1 cellular context compared by ENCODE assay signal in the genomic region with DNA sequence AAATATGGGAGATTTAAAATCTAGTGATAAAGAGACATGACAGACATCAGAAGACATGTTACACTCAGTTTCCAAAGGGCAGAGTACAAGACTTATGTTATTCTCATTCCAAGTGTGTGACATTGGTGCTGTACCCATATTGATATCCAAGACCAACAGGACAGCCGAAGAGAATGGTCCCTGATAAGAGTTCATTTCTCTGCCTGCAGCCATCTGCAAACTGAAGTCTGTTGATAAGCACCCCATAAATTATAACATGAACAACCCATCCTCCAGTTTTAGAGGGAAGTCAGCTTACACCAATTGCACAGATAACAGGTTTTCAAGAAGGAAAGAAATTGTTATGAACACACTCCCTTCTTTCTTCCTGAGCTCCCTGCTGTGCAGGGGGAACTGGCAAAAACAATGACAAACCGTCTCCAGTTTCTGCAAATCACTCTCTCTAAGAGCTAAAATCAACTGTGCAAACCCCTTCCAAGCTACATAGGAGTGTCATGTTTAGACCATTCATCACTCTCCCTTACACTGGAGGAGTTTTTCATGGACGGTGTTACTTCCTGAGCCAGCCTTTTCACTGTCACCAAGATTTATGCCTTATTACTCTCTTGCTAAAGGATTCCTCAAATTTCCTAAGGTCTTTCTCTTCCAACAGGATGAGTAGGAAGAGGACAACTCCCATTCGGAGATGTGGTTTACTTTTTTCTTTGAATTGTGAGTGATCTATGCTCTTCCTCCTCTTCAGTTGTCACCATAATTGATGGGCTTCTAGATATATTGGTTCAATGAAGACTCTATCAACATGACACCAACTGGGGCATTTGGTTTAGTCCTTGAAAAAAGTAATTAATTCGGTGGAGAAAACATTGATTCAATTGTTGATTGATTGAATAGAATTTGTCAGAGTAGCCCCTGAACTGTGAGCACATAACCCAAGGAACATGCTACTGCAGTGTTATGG.
A peak's percentile ranks its signal among the peaks of the same experiment; 100 is the strongest.
TF ChIP-seq lines count a peak whose summit lies in the region.

No MANE protein-coding gene starts in this region.

TF ChIP-seq in K562, 482 proteins besides CTCF, POLR2A, EP300 and RAD21 (continued from another document and continues in another):
- peak; percentile 77; the same call in 1 of the 2 replicates for TF ChIP-seq ZBTB2 (IDR thresholded peaks at IDR 0.05)
- TF ChIP-seq SMAD1 (IDR thresholded peaks at IDR 0.05; ENCODE audit: low read depth, low read length, partially characterized antibody) = peak; percentile 93
- no peak for TF ChIP-seq ZNF551 (CRISPR knock-in tag; IDR thresholded peaks at IDR 0.05)
- TF ChIP-seq ZNF280B (CRISPR knock-in tag; IDR thresholded peaks at IDR 0.05) = no peak
- no peak for TF ChIP-seq ZNF184 (CRISPR knock-in tag; IDR thresholded peaks at IDR 0.05)
- TF ChIP-seq LARP7 (IDR thresholded peaks at IDR 0.05) = no peak
- TF ChIP-seq ZC3H11A (IDR thresholded peaks at IDR 0.05; ENCODE audit: low read depth, low read length) = no peak
- TF ChIP-seq TAF15 (IDR thresholded peaks at IDR 0.05; ENCODE audit: low read depth, low read length) = no peak
- TF ChIP-seq PTBP1 (IDR thresholded peaks at IDR 0.05; ENCODE audit: low read depth, low read length) = no peak
- TF ChIP-seq ASH1L (IDR thresholded peaks at IDR 0.05; ENCODE audit: borderline replicate concordance, low read depth, partially characterized antibody) = no peak
- peak; percentile 67; the same call in 1 of the 2 replicates for TF ChIP-seq CBX5 (IDR thresholded peaks at IDR 0.05; ENCODE audit: borderline replicate concordance, low read depth)
- no peak for TF ChIP-seq ZNF263 (CRISPR knock-in tag; IDR thresholded peaks at IDR 0.05; ENCODE audit: borderline replicate concordance)
- no peak for TF ChIP-seq ZNF707 (CRISPR knock-in tag; conservative IDR thresholded peaks at IDR 0.05)
- TF ChIP-seq ZNF384 (IDR thresholded peaks at IDR 0.05; ENCODE audit: low read depth, low read length) = 0 out of 2 replicates have a peak, but pooled peaks have one; percentile 6
- TF ChIP-seq SRSF7 (optimal IDR thresholded peaks at IDR 0.05; ENCODE audit: low read depth, low read length) = no peak
- no peak for TF ChIP-seq ZNF224 (CRISPR knock-in tag; IDR thresholded peaks at IDR 0.05)
- peak; percentile 99 for TF ChIP-seq MEIS2 (IDR thresholded peaks at IDR 0.05; ENCODE audit: partially characterized antibody)
- peak; percentile 90 for TF ChIP-seq CTBP1 (IDR thresholded peaks at IDR 0.05; ENCODE audit: borderline replicate concordance)
- TF ChIP-seq, protein P1, sequence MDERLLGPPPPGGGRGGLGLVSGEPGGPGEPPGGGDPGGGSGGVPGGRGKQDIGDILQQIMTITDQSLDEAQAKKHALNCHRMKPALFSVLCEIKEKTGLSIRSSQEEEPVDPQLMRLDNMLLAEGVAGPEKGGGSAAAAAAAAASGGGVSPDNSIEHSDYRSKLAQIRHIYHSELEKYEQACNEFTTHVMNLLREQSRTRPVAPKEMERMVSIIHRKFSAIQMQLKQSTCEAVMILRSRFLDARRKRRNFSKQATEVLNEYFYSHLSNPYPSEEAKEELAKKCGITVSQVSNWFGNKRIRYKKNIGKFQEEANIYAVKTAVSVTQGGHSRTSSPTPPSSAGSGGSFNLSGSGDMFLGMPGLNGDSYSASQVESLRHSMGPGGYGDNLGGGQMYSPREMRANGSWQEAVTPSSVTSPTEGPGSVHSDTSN (CRISPR knock-in tag; IDR thresholded peaks at IDR 0.05; ENCODE audit: low read depth) = peak; percentile 59
- TF ChIP-seq, protein P1 (tag; conservative IDR thresholded peaks at IDR 0.05; ENCODE audit: low read depth) = peak; percentile 97
- peak; percentile 97 for TF ChIP-seq HMGN3 (IDR thresholded peaks at IDR 0.05; ENCODE audit: borderline replicate concordance, extremely low read depth, insufficient read length, low read depth, low read length)
- no peak for TF ChIP-seq ZNF408 (CRISPR knock-in tag; IDR thresholded peaks at IDR 0.05; ENCODE audit: low read depth)
- no peak for TF ChIP-seq NFIX (CRISPR knock-in tag; IDR thresholded peaks at IDR 0.05; ENCODE audit: low read depth)
- TF ChIP-seq RFX1 (IDR thresholded peaks at IDR 0.05) = no peak
- TF ChIP-seq PTRF (tag; IDR thresholded peaks at IDR 0.05) = no peak
- TF ChIP-seq, protein P2, sequence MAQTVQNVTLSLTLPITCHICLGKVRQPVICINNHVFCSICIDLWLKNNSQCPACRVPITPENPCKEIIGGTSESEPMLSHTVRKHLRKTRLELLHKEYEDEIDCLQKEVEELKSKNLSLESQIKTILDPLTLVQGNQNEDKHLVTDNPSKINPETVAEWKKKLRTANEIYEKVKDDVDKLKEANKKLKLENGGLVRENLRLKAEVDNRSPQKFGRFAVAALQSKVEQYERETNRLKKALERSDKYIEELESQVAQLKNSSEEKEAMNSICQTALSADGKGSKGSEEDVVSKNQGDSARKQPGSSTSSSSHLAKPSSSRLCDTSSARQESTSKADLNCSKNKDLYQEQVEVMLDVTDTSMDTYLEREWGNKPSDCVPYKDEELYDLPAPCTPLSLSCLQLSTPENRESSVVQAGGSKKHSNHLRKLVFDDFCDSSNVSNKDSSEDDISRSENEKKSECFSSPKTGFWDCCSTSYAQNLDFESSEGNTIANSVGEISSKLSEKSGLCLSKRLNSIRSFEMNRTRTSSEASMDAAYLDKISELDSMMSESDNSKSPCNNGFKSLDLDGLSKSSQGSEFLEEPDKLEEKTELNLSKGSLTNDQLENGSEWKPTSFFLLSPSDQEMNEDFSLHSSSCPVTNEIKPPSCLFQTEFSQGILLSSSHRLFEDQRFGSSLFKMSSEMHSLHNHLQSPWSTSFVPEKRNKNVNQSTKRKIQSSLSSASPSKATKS (CRISPR knock-in tag; IDR thresholded peaks at IDR 0.05) = no peak
- no peak for TF ChIP-seq SREBF2 (CRISPR knock-in tag; IDR thresholded peaks at IDR 0.05)
- TF ChIP-seq IRF2 (CRISPR knock-in tag; IDR thresholded peaks at IDR 0.05) = no peak
- peak; percentile 60 for TF ChIP-seq EP400 (IDR thresholded peaks at IDR 0.05)
- TF ChIP-seq KDM5B (IDR thresholded peaks at IDR 0.05; ENCODE audit: insufficient replicate concordance, low read depth, low read length) = no peak
- TF ChIP-seq POLR3A (IDR thresholded peaks at IDR 0.05; ENCODE audit: borderline replicate concordance, extremely low read depth, insufficient read depth, insufficient read length) = no peak
- TF ChIP-seq, protein P3, sequence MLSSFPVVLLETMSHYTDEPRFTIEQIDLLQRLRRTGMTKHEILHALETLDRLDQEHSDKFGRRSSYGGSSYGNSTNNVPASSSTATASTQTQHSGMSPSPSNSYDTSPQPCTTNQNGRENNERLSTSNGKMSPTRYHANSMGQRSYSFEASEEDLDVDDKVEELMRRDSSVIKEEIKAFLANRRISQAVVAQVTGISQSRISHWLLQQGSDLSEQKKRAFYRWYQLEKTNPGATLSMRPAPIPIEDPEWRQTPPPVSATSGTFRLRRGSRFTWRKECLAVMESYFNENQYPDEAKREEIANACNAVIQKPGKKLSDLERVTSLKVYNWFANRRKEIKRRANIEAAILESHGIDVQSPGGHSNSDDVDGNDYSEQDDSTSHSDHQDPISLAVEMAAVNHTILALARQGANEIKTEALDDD (IDR thresholded peaks at IDR 0.05) = peak; percentile 73; the same call in 1 of the 2 replicates
- TF ChIP-seq, protein P4, sequence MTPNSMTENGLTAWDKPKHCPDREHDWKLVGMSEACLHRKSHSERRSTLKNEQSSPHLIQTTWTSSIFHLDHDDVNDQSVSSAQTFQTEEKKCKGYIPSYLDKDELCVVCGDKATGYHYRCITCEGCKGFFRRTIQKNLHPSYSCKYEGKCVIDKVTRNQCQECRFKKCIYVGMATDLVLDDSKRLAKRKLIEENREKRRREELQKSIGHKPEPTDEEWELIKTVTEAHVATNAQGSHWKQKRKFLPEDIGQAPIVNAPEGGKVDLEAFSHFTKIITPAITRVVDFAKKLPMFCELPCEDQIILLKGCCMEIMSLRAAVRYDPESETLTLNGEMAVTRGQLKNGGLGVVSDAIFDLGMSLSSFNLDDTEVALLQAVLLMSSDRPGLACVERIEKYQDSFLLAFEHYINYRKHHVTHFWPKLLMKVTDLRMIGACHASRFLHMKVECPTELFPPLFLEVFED (CRISPR knock-in tag; conservative IDR thresholded peaks at IDR 0.05) = no peak; the same call in 1 of the 2 replicates
- TF ChIP-seq CREBBP (IDR thresholded peaks at IDR 0.05; ENCODE audit: low read depth, low read length) = no peak
- TF ChIP-seq RBM34 (IDR thresholded peaks at IDR 0.05; ENCODE audit: borderline replicate concordance, insufficient read depth, low read length) = no peak
- 0 out of 2 replicates have a peak, but pooled peaks have one; percentile 28 for TF ChIP-seq ILF3 (IDR thresholded peaks at IDR 0.05; ENCODE audit: borderline replicate concordance)
- TF ChIP-seq ZNF444 (CRISPR knock-in tag; IDR thresholded peaks at IDR 0.05) = peak; percentile 15; the same call in 1 of the 2 replicates
- peak; percentile 99 for TF ChIP-seq SOX6 (IDR thresholded peaks at IDR 0.05)
- peak; percentile 43; the same call in 1 of the 2 replicates for TF ChIP-seq NR2C1 (IDR thresholded peaks at IDR 0.05)
- peak; percentile 79 for TF ChIP-seq NR2C1 (tag; IDR thresholded peaks at IDR 0.05)
- TF ChIP-seq KDM2B (CRISPR knock-in tag; IDR thresholded peaks at IDR 0.05) = no peak
- no peak; the same call in 1 of the 2 replicates for TF ChIP-seq RAD51 (IDR thresholded peaks at IDR 0.05; ENCODE audit: borderline replicate concordance, low read depth)
- no peak for TF ChIP-seq NR4A1 (CRISPR knock-in tag; IDR thresholded peaks at IDR 0.05)
- peak; percentile 94 for TF ChIP-seq NR4A1 (tag; IDR thresholded peaks at IDR 0.05)
- no peak for TF ChIP-seq PRMT5 (CRISPR knock-in tag; IDR thresholded peaks at IDR 0.05)
- no peak for TF ChIP-seq ZNF695 (CRISPR knock-in tag; IDR thresholded peaks at IDR 0.05)
- no peak for TF ChIP-seq MAX (CRISPR knock-in tag; IDR thresholded peaks at IDR 0.05)
- no peak for TF ChIP-seq U2AF2 (optimal IDR thresholded peaks at IDR 0.05; ENCODE audit: low read depth, low read length)
- TF ChIP-seq MED1 (CRISPR knock-in tag; IDR thresholded peaks at IDR 0.05; ENCODE audit: borderline replicate concordance) = no peak
- TF ChIP-seq, protein P5, sequence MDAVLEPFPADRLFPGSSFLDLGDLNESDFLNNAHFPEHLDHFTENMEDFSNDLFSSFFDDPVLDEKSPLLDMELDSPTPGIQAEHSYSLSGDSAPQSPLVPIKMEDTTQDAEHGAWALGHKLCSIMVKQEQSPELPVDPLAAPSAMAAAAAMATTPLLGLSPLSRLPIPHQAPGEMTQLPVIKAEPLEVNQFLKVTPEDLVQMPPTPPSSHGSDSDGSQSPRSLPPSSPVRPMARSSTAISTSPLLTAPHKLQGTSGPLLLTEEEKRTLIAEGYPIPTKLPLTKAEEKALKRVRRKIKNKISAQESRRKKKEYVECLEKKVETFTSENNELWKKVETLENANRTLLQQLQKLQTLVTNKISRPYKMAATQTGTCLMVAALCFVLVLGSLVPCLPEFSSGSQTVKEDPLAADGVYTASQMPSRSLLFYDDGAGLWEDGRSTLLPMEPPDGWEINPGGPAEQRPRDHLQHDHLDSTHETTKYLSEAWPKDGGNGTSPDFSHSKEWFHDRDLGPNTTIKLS (IDR thresholded peaks at IDR 0.05; ENCODE audit: borderline replicate concordance, low read depth) = no peak; the same call in 1 of the 2 replicates
- TF ChIP-seq FUS (optimal IDR thresholded peaks at IDR 0.05; ENCODE audit: low read depth, low read length) = no peak
- peak; percentile 21 for TF ChIP-seq NUFIP1 (IDR thresholded peaks at IDR 0.05; ENCODE audit: partially characterized antibody)
- no peak for TF ChIP-seq SAP30 (IDR thresholded peaks at IDR 0.05; ENCODE audit: borderline replicate concordance, insufficient read depth, low read depth, low read length, poor library complexity, severe bottlenecking)
- no peak for TF ChIP-seq PCBP2 (IDR thresholded peaks at IDR 0.05; ENCODE audit: low read depth, low read length, poor library complexity, severe bottlenecking)
- TF ChIP-seq FOS (IDR thresholded peaks at IDR 0.05; ENCODE audit: extremely low read depth, insufficient read length) = no peak
- peak; percentile 84 for TF ChIP-seq ETV1 (tag; conservative IDR thresholded peaks at IDR 0.05; ENCODE audit: low read depth)
- TF ChIP-seq ATF1 (CRISPR knock-in tag; IDR thresholded peaks at IDR 0.05) = no peak
- peak; percentile 79 for TF ChIP-seq ATF1 (tag; IDR thresholded peaks at IDR 0.05)
- TF ChIP-seq NFYB (IDR thresholded peaks at IDR 0.05; ENCODE audit: extremely low read depth, insufficient read length) = no peak
- TF ChIP-seq MTA1 (IDR thresholded peaks at IDR 0.05; ENCODE audit: borderline replicate concordance) = peak; percentile 90
- no peak for TF ChIP-seq MTF1 (CRISPR knock-in tag; IDR thresholded peaks at IDR 0.05; ENCODE audit: borderline replicate concordance)
- no peak for TF ChIP-seq CHD2 (IDR thresholded peaks at IDR 0.05; ENCODE audit: low read depth, low read length)
